23 cellular contexts compared by ENCODE assay signal in genomic region chr10:119754936-119755335, GRCh38. TPM values are rescaled to one million over a fixed set of nuclear protein-coding genes. Genes with fewer than 3 reads are reported as not detected.
DNase-seq lines count a peak whose midpoint lies in the region; ATAC-seq, FAIRE-seq and TF ChIP-seq lines count a peak whose summit lies in the region.
"Had no signal": no experiment of that assay in that cellular context is flagged by ENCODE, and none has a peak within 500 bp of the region (broad histone marks: within the 10 kb centered on the region; RNA-seq: fewer than 3 reads in every experiment).

No MANE protein-coding gene starts in this region.

- H3K4me1 ChIP-seq in pancreas (peaks cover 8 to 10% (median 9%) of the 10 kb centered on the region in 3 donors), upper lobe of right lung (peaks cover 3% of the 10 kb centered on the region)
- H3K4me1 ChIP-seq: Peyer's patch had no signal

- H3K9me3 ChIP-seq in pancreas (no peaks in the 10 kb centered on the region), upper lobe of right lung (no peaks in the 10 kb centered on the region)
- H3K9me3 ChIP-seq: Caco-2, Peyer's patch had no signal

- POLR2A ChIA-PET in WTC11 (lab: Charles Lee): no interaction called here

- H3K27me3 Mint-ChIP-seq in WTC11 (ENCODE audit: low read depth) (no peaks in the 10 kb centered on the region), chondrocyte (ENCODE audit: low read depth) (no peaks in the 10 kb centered on the region)
- H3K27me3 Mint-ChIP-seq: IgD-negative memory B cell had no signal

- H3K36me3 ChIP-seq in pancreas: no peaks in the 10 kb centered on the region
- H3K36me3 ChIP-seq in upper lobe of right lung: no peaks in the 10 kb centered on the region
- H3K36me3 ChIP-seq: Peyer's patch had no signal

- H3K36me3 Mint-ChIP-seq in WTC11: no peaks in the 10 kb centered on the region
- H3K36me3 Mint-ChIP-seq in chondrocyte (ENCODE audit: low read depth): no peaks in the 10 kb centered on the region

- H3K27ac ChIP-seq in pancreas (no peak overlapping the region), upper lobe of right lung (peak overlapping the region; percentile 20)

- 35 to 39% methylated on average over 4 of the region's 4 CpGs for WGBS in pancreas, 2 donors

- FAIRE-seq in pancreas (lab: Jason Lieb, UNC) (no peak), GM12892 (lab: Jason Lieb, UNC) (no peak), GM12891 (lab: Jason Lieb, UNC) (no peak)
- FAIRE-seq: GM19239, H54 had no signal

- H3K4me1 Mint-ChIP-seq in WTC11 (peaks cover 20% of the 10 kb centered on the region), chondrocyte (ENCODE audit: low read depth) (peaks cover 62% of the 10 kb centered on the region)

- H3K27ac Mint-ChIP-seq in WTC11 (0 out of 2 replicates have a peak overlapping the region, but pooled peaks have one; percentile 3), chondrocyte (ENCODE audit: unreplicated experiment) (peak overlapping the region; percentile 92)
- H3K27ac Mint-ChIP-seq: CD14-positive monocyte had no signal

- ATAC-seq in WTC11 (no peak), pancreas (peak; percentile 71 to 80 (median 78)), upper lobe of right lung (no peak)
- ATAC-seq: Right ventricle myocardium inferior had no signal

- no peak overlapping the region for H3K4me3 Mint-ChIP-seq in WTC11
- H3K4me3 Mint-ChIP-seq in chondrocyte (ENCODE audit: unreplicated experiment): no peak overlapping the region
- H3K4me3 Mint-ChIP-seq: CD14-positive monocyte, IgD-negative memory B cell had no signal

- CTCF ChIA-PET in WTC11 (lab: Charles Lee): interaction anchor here (0.6 to 1.0 kb wide), 2 partner anchors 67 to 227 kb away, joined by 4 to 6 read pairs; no protein-coding TSS in a partner anchor

- no peak for TF ChIP-seq CTCF in WTC11 (IDR thresholded peaks at IDR 0.05)
- peak; percentile 28 for TF ChIP-seq CTCF in chondrocyte (IDR thresholded peaks at IDR 0.05)
- TF ChIP-seq CTCF in pancreas (IDR thresholded peaks at IDR 0.05): no peak
- no peak for TF ChIP-seq CTCF in upper lobe of right lung (IDR thresholded peaks at IDR 0.05)

- intact Hi-C loops in pancreas (cut with DNase I): no loop called here
- intact Hi-C loops in upper lobe of right lung (cut with DNase I): loop anchor here (5.0 kb wide), 1 partner anchor 102 kb away; no protein-coding TSS in a partner anchor

- no peak for DNase-seq in WTC11 (ENCODE audit: low spot score)
- DNase-seq in chondrocyte (ENCODE audit: low spot score): no peak
- DNase-seq in pancreas: peak in 2 of 6 donors; percentile 28 to 44
- no peak for DNase-seq in upper lobe of right lung
- no peak for DNase-seq in GM12892 (ENCODE audit: insufficient read length)
- DNase-seq in cortex of kidney (lab: John Stamatoyannopoulos, UW): no peak
- no peak for DNase-seq in GM12891 (ENCODE audit: insufficient read length, low spot score)
- DNase-seq: ACHN, AML-193, Caco-2, DMS153, Kasumi-1, NCI-H1105, NCI-H1694 treated with DMSO at 0.1 percent for 48 hours, NCI-H2107, NCI-H2227 treated with DMSO at 0.1 percent for 48 hours, NCI-H524, Peyer's patch had no signal

- H3K27me3 ChIP-seq in pancreas (no peaks in the 10 kb centered on the region), upper lobe of right lung (no peaks in the 10 kb centered on the region)
- H3K27me3 ChIP-seq: Peyer's patch had no signal

- H3K4me3 ChIP-seq in pancreas (no peak overlapping the region), upper lobe of right lung (no peak overlapping the region)
- H3K4me3 ChIP-seq: Peyer's patch had no signal

- no peak for TF ChIP-seq POLR2A in GM12892 (IDR thresholded peaks at IDR 0.05; ENCODE audit: low read depth, low read length)
- TF ChIP-seq POLR2A in GM12891 (IDR thresholded peaks at IDR 0.05; ENCODE audit: low read depth, low read length): no peak

- H3K9me3 Mint-ChIP-seq in WTC11 (no peaks in the 10 kb centered on the region), chondrocyte (ENCODE audit: low read depth) (no peaks in the 10 kb centered on the region)
- H3K9me3 Mint-ChIP-seq: CD14-positive monocyte, IgD-negative memory B cell had no signal

TF ChIP-seq in WTC11, 78 proteins besides CTCF, POLR2A, EP300 and RAD21:
- no peak for TF ChIP-seq ZNF423 (CRISPR knock-in tag; IDR thresholded peaks at IDR 0.05)
- no peak for TF ChIP-seq ETV6 (CRISPR knock-in tag; IDR thresholded peaks at IDR 0.05)
- TF ChIP-seq NR2C2 (CRISPR knock-in tag; IDR thresholded peaks at IDR 0.05): no peak
- TF ChIP-seq E2F4 (CRISPR knock-in tag; IDR thresholded peaks at IDR 0.05; ENCODE audit: borderline replicate concordance, low read depth): no peak
- TF ChIP-seq KAT7 (CRISPR knock-in tag; IDR thresholded peaks at IDR 0.05; ENCODE audit: borderline replicate concordance): no peak

TF ChIP-seq in GM12891, 5 proteins besides CTCF, POLR2A, EP300 and RAD21:
- TF ChIP-seq TAF1 (IDR thresholded peaks at IDR 0.05; ENCODE audit: low read depth, low read length): no peak
- TF ChIP-seq POLR2AphosphoS5 (IDR thresholded peaks at IDR 0.05; ENCODE audit: low read depth, low read length): no peak
- TF ChIP-seq POU2F2 (IDR thresholded peaks at IDR 0.05; ENCODE audit: low read depth, low read length): no peak
- no peak for TF ChIP-seq PAX5 (IDR thresholded peaks at IDR 0.05; ENCODE audit: insufficient read depth, low read length, severe bottlenecking)
- TF ChIP-seq SPI1 (IDR thresholded peaks at IDR 0.05; ENCODE audit: low read depth, low read length): no peak

RNA-seq across cellular contexts. Expression of gene INPP5F, which starts 29.1 kb away (rescaled TPM):
- total RNA-seq in WTC11 (2021) (79.3 to 83.3 TPM (median 80.6 TPM) in 3 replicates), chondrocyte (55.7 to 83.1 TPM (median 56.4 TPM) in 3 replicates), pancreas (1 to 10 TPM; 4.3 to 7.1 (median 4.7) TPM), upper lobe of right lung (13.9 TPM)
- polyA plus RNA-seq in pancreas: 10 to 100 TPM in 1 of 2 donors, 1 to 10 TPM in 1; 4.4 to 13.6 TPM
- polyA plus RNA-seq in GM12892 (2012; ENCODE audit: missing spikeins): 11.8 TPM
- polyA plus RNA-seq in GM12891 (2012; ENCODE audit: low read depth, missing spikeins): 8.2 TPM

Comparison
In these comparisons a context has a peak if more than half of its experiments do, and no peak if none do; other contexts are left out.
1. ATAC-seq: peak in pancreas (4 of 4); none in WTC11 (single experiment) and upper lobe of right lung (single experiment).